In genomic region chr3:187714404-187714979, GRCh38 we compare ENCODE assay signal across 7 cellular contexts. TPM values are rescaled to one million over a fixed set of nuclear protein-coding genes. Genes with fewer than 3 reads are reported as not detected.
DNase-seq lines count a peak whose midpoint lies in the region; ATAC-seq, FAIRE-seq and TF ChIP-seq lines count a peak whose summit lies in the region.

No MANE protein-coding gene starts in this region.

- no peaks in the 10 kb centered on the region for H3K9me2 ChIP-seq in SU-DHL-6 (replicated peaks; ENCODE audit: insufficient read depth, low read length)

- no peak overlapping the region for H3K9ac ChIP-seq in SU-DHL-6 (ENCODE audit: low read length)

- H3K36me3 ChIP-seq in SU-DHL-6 (ENCODE audit: low read length) = no peaks in the 10 kb centered on the region
- no peaks in the 10 kb centered on the region for H3K36me3 ChIP-seq in adrenal gland (replicated peaks in 1 of 2)
- H3K36me3 ChIP-seq in small intestine (ENCODE audit: control insufficient read depth in 2 of 2, insufficient read depth in 2 of 2, low read length in 2 of 2) = no peaks in the 10 kb centered on the region

- no peak overlapping the region for H3K4me2 ChIP-seq in SU-DHL-6 (ENCODE audit: low read depth, low read length, poor library complexity, severe bottlenecking)

- H3K27ac ChIP-seq in SU-DHL-6 (ENCODE audit: low read depth, low read length) (no peak overlapping the region), adrenal gland (no peak overlapping the region), small intestine (ENCODE audit: low read depth in 1 of 2, low read length in 1 of 2) (no peak overlapping the region)

- no peaks in the 10 kb centered on the region for H4K20me1 ChIP-seq in SU-DHL-6 (ENCODE audit: low read depth, low read length)

- ATAC-seq in GM18498 (IDR thresholded peaks at IDR 0.05; ENCODE audit: unreplicated experiment) = peak; percentile 95
- peak; percentile 92 for ATAC-seq in HG02852 (IDR thresholded peaks at IDR 0.05; ENCODE audit: unreplicated experiment)
- ATAC-seq in left ventricle myocardium superior = peak; percentile 92

- 12 to 24% (median 22%) methylated on average over 4 of the region's 4 CpGs for WGBS in adrenal gland, 4 donors
- WGBS in small intestine, 3 donors = 27 to 29% (median 27%) methylated on average over 4 of the region's 4 CpGs

- peaks cover 23% of the 10 kb centered on the region for H3F3A ChIP-seq in SU-DHL-6 (ENCODE audit: insufficient read depth)

- H3K9me3 ChIP-seq in SU-DHL-6 (ENCODE audit: insufficient read depth, low read length) = no peaks in the 10 kb centered on the region
- H3K9me3 ChIP-seq in adrenal gland (replicated peaks in 1 of 3) = no peaks in the 10 kb centered on the region
- H3K9me3 ChIP-seq in small intestine (ENCODE audit: control insufficient read depth, low read depth) = no peaks in the 10 kb centered on the region

- H3K27me3 ChIP-seq in SU-DHL-6 (ENCODE audit: low read length) (no peaks in the 10 kb centered on the region), adrenal gland (no peaks in the 10 kb centered on the region), small intestine (ENCODE audit: control insufficient read depth in 2 of 2, insufficient read depth in 2 of 2, low read length in 2 of 2) (no peaks in the 10 kb centered on the region)

- H2AFZ ChIP-seq in SU-DHL-6 (ENCODE audit: low read depth, low read length, severe bottlenecking) = no peak overlapping the region

- TF ChIP-seq CTCF in SU-DHL-6 (IDR thresholded peaks at IDR 0.05; ENCODE audit: insufficient read depth, low read length, poor library complexity, severe bottlenecking) (peak; percentile 77), adrenal gland (IDR thresholded peaks at IDR 0.05) (peak; percentile 90 to 96 (median 95))

- DNase-seq in NCI-H146 (lab: John Stamatoyannopoulos, UW) = peak; percentile 49
- peak; percentile 71 to 94 (median 80) for DNase-seq in adrenal gland
- peak; percentile 50 for DNase-seq in left ventricle myocardium superior
- DNase-seq in small intestine = peak; percentile 83

- FAIRE-seq in small intestine (lab: Jason Lieb, UNC) = no peak

- no peaks in the 10 kb centered on the region for H3K79me2 ChIP-seq in SU-DHL-6 (ENCODE audit: insufficient read depth, low read length)

- H3K4me3 ChIP-seq in SU-DHL-6 (ENCODE audit: insufficient read depth, low read length, poor library complexity, severe bottlenecking) (no peak overlapping the region), adrenal gland (no peak overlapping the region), small intestine (ENCODE audit: low read depth in 1 of 2, low read length in 2 of 2) (no peak overlapping the region)

- TF ChIP-seq POLR2A in adrenal gland (IDR thresholded peaks at IDR 0.05) = no peak

- intact Hi-C loops in adrenal gland (cut with DNase I) (no loop called here), left ventricle myocardium superior (cut with micrococcal nuclease) (no loop called here)

- peaks cover 4 to 17% of the 10 kb centered on the region in 2 donors for H3K4me1 ChIP-seq in adrenal gland (replicated peaks in 1 of 2)
- H3K4me1 ChIP-seq in small intestine (ENCODE audit: control insufficient read depth in 2 of 2, insufficient read depth in 1 of 2, low read depth in 1 of 2, low read length in 1 of 2) = no peaks in the 10 kb centered on the region

RNA-seq across cellular contexts. Expression of gene RTP2, which starts 12.1 kb away (rescaled TPM):
- under 1 TPM in 1 of 8 donors, not detected in 7; 0.28 TPM for total RNA-seq in adrenal gland
- polyA plus RNA-seq in adrenal gland = not detected
- not detected for total RNA-seq in left ventricle myocardium superior
- not detected for polyA plus RNA-seq in small intestine

RNA-seq across cellular contexts. Expression of gene BCL6, which starts 30.8 kb away (rescaled TPM):
- total RNA-seq in adrenal gland = 100 to 1,000 TPM in 4 of 8 donors, 10 to 100 TPM in 4; 28.7 to 131 (median 102) TPM
- polyA plus RNA-seq in adrenal gland = 10 to 100 TPM; 34.5 to 88.3 (median 71.3) TPM
- total RNA-seq in left ventricle myocardium superior = 104 TPM
- polyA plus RNA-seq in small intestine = 10 to 100 TPM in 1 of 3 donors, 1 to 10 TPM in 2; 3.2 to 15.5 (median 3.6) TPM

RNA-seq across cellular contexts. Expression of gene SST, which starts 44.3 kb away (rescaled TPM):
- total RNA-seq in adrenal gland (10 to 100 TPM in 2 of 8 donors, 1 to 10 TPM in 3, not detected in 3; 2.4 to 40.6 (median 9.3) TPM), left ventricle myocardium superior (not detected)
- polyA plus RNA-seq in adrenal gland (100 to 1,000 TPM in 1 of 3 donors, 10 to 100 TPM in 1, 1 to 10 TPM in 1; 8.2 to 101 (median 74.9) TPM), small intestine (100 to 1,000 TPM in 1 of 3 donors, 10 to 100 TPM in 2; 72.7 to 377 (median 87.8) TPM)
